1 cellular context compared by ENCODE assay signal in genomic region chr22:40190501-40190900, GRCh38.
A peak's percentile ranks its signal among the peaks of the same experiment; 100 is the strongest.
TF ChIP-seq lines count a peak whose summit lies in the region.

No MANE protein-coding gene starts in this region.

TF ChIP-seq in K562, 482 proteins besides CTCF, POLR2A, EP300 and RAD21 (continued from another document and continues in another):
- TF ChIP-seq RCOR1 (IDR thresholded peaks at IDR 0.05; ENCODE audit: borderline replicate concordance in 1 of 2, low read depth in 2 of 2, low read length in 2 of 2): peak; percentile 62 to 98; a peak in 3 of 4 replicates
- peak; percentile 89 for TF ChIP-seq TARDBP (IDR thresholded peaks at IDR 0.05)
- TF ChIP-seq PHTF2 (CRISPR knock-in tag; IDR thresholded peaks at IDR 0.05): no peak
- TF ChIP-seq NCOA1 (IDR thresholded peaks at IDR 0.05; ENCODE audit: low read depth): 0 out of 2 replicates have a peak, but pooled peaks have one; percentile 55
- no peak for TF ChIP-seq NR2F6 (CRISPR knock-in tag; IDR thresholded peaks at IDR 0.05)
- TF ChIP-seq MBD2 (IDR thresholded peaks at IDR 0.05; ENCODE audit: borderline replicate concordance, low read depth): peak; percentile 68; the same call in 1 of the 2 replicates
- TF ChIP-seq MIER1 (IDR thresholded peaks at IDR 0.05; ENCODE audit: low read depth): no peak
- no peak for TF ChIP-seq CBX2 (IDR thresholded peaks at IDR 0.05; ENCODE audit: insufficient read depth, low read length, poor library complexity, severe bottlenecking)
- no peak for TF ChIP-seq ZNF253 (CRISPR knock-in tag; conservative IDR thresholded peaks at IDR 0.05)
- no peak; the same call in 1 of the 2 replicates for TF ChIP-seq ZNF263 (CRISPR knock-in tag; IDR thresholded peaks at IDR 0.05; ENCODE audit: borderline replicate concordance)
- no peak for TF ChIP-seq ZNF407 (IDR thresholded peaks at IDR 0.05; ENCODE audit: low read depth)
- TF ChIP-seq DMBX1 (CRISPR knock-in tag; IDR thresholded peaks at IDR 0.05; ENCODE audit: borderline replicate concordance): peak; percentile 62
- TF ChIP-seq FUS (optimal IDR thresholded peaks at IDR 0.05; ENCODE audit: low read depth, low read length): no peak
- no peak for TF ChIP-seq E2F4 (CRISPR knock-in tag; IDR thresholded peaks at IDR 0.05; ENCODE audit: low read depth)
- TF ChIP-seq MXI1 (IDR thresholded peaks at IDR 0.05; ENCODE audit: low read depth, low read length): peak; percentile 51; the same call in 1 of the 2 replicates
- peak; percentile 43; the same call in 1 of the 2 replicates for TF ChIP-seq MYC (IDR thresholded peaks at IDR 0.05; ENCODE audit: low read depth, low read length)
- TF ChIP-seq MYC (CRISPR knock-in tag; IDR thresholded peaks at IDR 0.05; ENCODE audit: borderline replicate concordance, low read depth): no peak
- TF ChIP-seq ZNF174 (CRISPR knock-in tag; IDR thresholded peaks at IDR 0.05): no peak
- no peak for TF ChIP-seq PATZ1 (CRISPR knock-in tag; IDR thresholded peaks at IDR 0.05; ENCODE audit: borderline replicate concordance)
- TF ChIP-seq CREM (IDR thresholded peaks at IDR 0.05; ENCODE audit: low read depth): peak; percentile 67
- peak; percentile 95 for TF ChIP-seq KDM1A (IDR thresholded peaks at IDR 0.05)
- peak; percentile 95 for TF ChIP-seq PML (IDR thresholded peaks at IDR 0.05; ENCODE audit: low read length)
- 0 out of 2 replicates have a peak, but pooled peaks have one; percentile 76 for TF ChIP-seq ZNF609 (CRISPR knock-in tag; IDR thresholded peaks at IDR 0.05; ENCODE audit: borderline replicate concordance)
- TF ChIP-seq U2AF1 (optimal IDR thresholded peaks at IDR 0.05; ENCODE audit: low read depth, low read length): no peak
- no peak for TF ChIP-seq FOXK1 (CRISPR knock-in tag; IDR thresholded peaks at IDR 0.05; ENCODE audit: borderline replicate concordance)
- no peak for TF ChIP-seq RBFOX2 (IDR thresholded peaks at IDR 0.05; ENCODE audit: low read depth, low read length)
- no peak for TF ChIP-seq PTBP1 (IDR thresholded peaks at IDR 0.05; ENCODE audit: low read depth, low read length)
- no peak for TF ChIP-seq E4F1 (CRISPR knock-in tag; IDR thresholded peaks at IDR 0.05; ENCODE audit: borderline replicate concordance)
- TF ChIP-seq HMG20B (CRISPR knock-in tag; IDR thresholded peaks at IDR 0.05): no peak
- no peak for TF ChIP-seq ZHX1 (conservative IDR thresholded peaks at IDR 0.05; ENCODE audit: low read length)
- no peak for TF ChIP-seq SMAD2 (IDR thresholded peaks at IDR 0.05; ENCODE audit: low read depth, low read length)
- TF ChIP-seq SRSF3 (IDR thresholded peaks at IDR 0.05; ENCODE audit: insufficient read depth, low read length): no peak
- TF ChIP-seq CHD2 (IDR thresholded peaks at IDR 0.05; ENCODE audit: low read depth, low read length): no peak
- no peak for TF ChIP-seq SP2 (IDR thresholded peaks at IDR 0.05; ENCODE audit: extremely low read depth, low read depth, low read length, poor library complexity, severe bottlenecking)
